In genomic region chr3:53750253-53751210, GRCh38 we compare ENCODE assay signal across 14 cellular contexts.
A peak's percentile ranks its signal among the peaks of the same experiment; 100 is the strongest.
DNase-seq lines count a peak whose midpoint lies in the region; ATAC-seq and TF ChIP-seq lines count a peak whose summit lies in the region.
"Had no signal": no experiment of that assay in that cellular context is flagged by ENCODE, and none has a peak within 500 bp of the region (broad histone marks: within the 10 kb centered on the region; RNA-seq: fewer than 3 reads in every experiment).

No MANE protein-coding gene starts in this region.

- H3K36me3 ChIP-seq in neuronal stem cell (replicated peaks in 1 of 2; ENCODE audit: control insufficient read depth in 2 of 2, insufficient read depth in 2 of 2, low read length in 2 of 2) (no peaks in the 10 kb centered on the region), mammary epithelial cell (ENCODE audit: insufficient read depth, low read length) (no peaks in the 10 kb centered on the region)

- H3K4me1 ChIP-seq in neuronal stem cell (ENCODE audit: control insufficient read depth in 2 of 2, insufficient read depth in 1 of 2, low read depth in 1 of 2, low read length in 2 of 2) (peaks cover 0 to 13% of the 10 kb centered on the region in 2 donors), mammary epithelial cell (ENCODE audit: insufficient read depth, low read length) (no peaks in the 10 kb centered on the region)

- H3K4me3 ChIP-seq in neuronal stem cell (ENCODE audit: low read length in 2 of 2) (no peak overlapping the region), mammary epithelial cell (replicated peaks in 1 of 3; ENCODE audit: insufficient read depth in 1 of 3, low read depth in 2 of 3, low read length in 3 of 3) (no peak overlapping the region)
- H3K4me3 ChIP-seq: cardiac muscle cell, upper lobe of left lung had no signal

- dilution Hi-C loops in mammary epithelial cell (cut with HindIII; ENCODE audit: low sequenced_read_pairs) = no loop called here

- H3K79me2 ChIP-seq in mammary epithelial cell (ENCODE audit: insufficient read depth, low read length) = no peaks in the 10 kb centered on the region

- H3K27ac Mint-ChIP-seq in activated CD4-positive, alpha-beta memory T cell treated with anti-CD3 and anti-CD28 coated beads for 36 hours = peak overlapping the region; percentile 36
- H3K27ac Mint-ChIP-seq: activated naive CD8-positive, alpha-beta T cell had no signal

- H3K9ac ChIP-seq in neuronal stem cell (ENCODE audit: low read depth, low read length, poor library complexity) (no peak overlapping the region), mammary epithelial cell (ENCODE audit: insufficient read depth, low read length) (no peak overlapping the region)

- in situ Hi-C loops in mammary epithelial cell (cut with MboI; ENCODE audit: low sequenced_read_pairs in 2 of 2) = no loop called here

- POLR2A ChIA-PET in GM10248 (lab: Yijun Ruan, JAX) = no interaction called here
- POLR2A ChIA-PET in activated CD4-positive, alpha-beta memory T cell treated with anti-CD3 and anti-CD28 coated beads for 36 hours (lab: Charles Lee) = interaction anchor here (0.8 kb wide), 1 partner anchor 17 kb away, joined by 3 read pairs; no protein-coding TSS in a partner anchor

- H3K9me3 ChIP-seq in neuronal stem cell (replicated peaks in 1 of 2; ENCODE audit: control insufficient read depth in 2 of 2, insufficient read depth in 1 of 2, low read depth in 1 of 2, low read length in 2 of 2) (no peaks in the 10 kb centered on the region), mammary epithelial cell (replicated peaks; ENCODE audit: insufficient read depth, low read length) (no peaks in the 10 kb centered on the region)
- H3K9me3 ChIP-seq: upper lobe of left lung had no signal

- no peak overlapping the region for H2AFZ ChIP-seq in neuronal stem cell (ENCODE audit: low read length)
- H2AFZ ChIP-seq in mammary epithelial cell (ENCODE audit: low read depth, low read length) = no peak overlapping the region

- H2BK120ac ChIP-seq in neuronal stem cell (ENCODE audit: low read depth, low read length) = no peak overlapping the region

- H2AK5ac ChIP-seq in neuronal stem cell (ENCODE audit: low read depth, low read length) = no peak overlapping the region

- peak overlapping the region; percentile 33 for H3K18ac ChIP-seq in neuronal stem cell (ENCODE audit: low read length)

- intact Hi-C loops in activated CD4-positive, alpha-beta memory T cell treated with anti-CD3 and anti-CD28 coated beads for 36 hours (cut with micrococcal nuclease) = loop anchor here (5.0 kb wide), 1 partner anchor 142 kb away; the partner anchor contains the start of gene SELENOK
- intact Hi-C loops in mammary epithelial cell (cut with micrococcal nuclease) = no loop called here

- TF ChIP-seq CTCF in GM10248 (IDR thresholded peaks at IDR 0.05; ENCODE audit: control extremely low read depth, extremely low read depth, low read depth, missing control alignments) (no peak), mammary epithelial cell (conservative IDR thresholded peaks at IDR 0.05 in 1 of 2, IDR thresholded peaks at IDR 0.05 in 1 of 2; ENCODE audit: extremely low read depth in 1 of 2, insufficient read depth in 1 of 2, low read depth in 1 of 2, low read length in 2 of 2) (no peak)

- H3K27me3 Mint-ChIP-seq in activated CD4-positive, alpha-beta memory T cell treated with anti-CD3 and anti-CD28 coated beads for 36 hours = peaks cover 8% of the 10 kb centered on the region

- no peak overlapping the region for H2BK12ac ChIP-seq in neuronal stem cell (ENCODE audit: low read length)

- BruUV-seq in mammary epithelial cell (replicated peaks; lab: Mats Ljungman, UMichigan) = no TSS peak

- H4K91ac ChIP-seq in neuronal stem cell (ENCODE audit: low read depth, low read length, poor library complexity) = no peak overlapping the region

- CTCF ChIA-PET in GM10248 (lab: Yijun Ruan, JAX) (interaction anchor here (0.7 to 3.2 kb wide), 2 partner anchors 9 to 40 kb away, joined by 3 to 9 read pairs; no protein-coding TSS in a partner anchor), mammary epithelial cell (lab: Charles Lee; ENCODE audit: low non-redundant PET) (no interaction called here)
- CTCF ChIA-PET in activated CD4-positive, alpha-beta memory T cell treated with anti-CD3 and anti-CD28 coated beads for 36 hours (lab: Charles Lee) = no interaction called here

- H3K79me1 ChIP-seq in neuronal stem cell (ENCODE audit: low read depth, low read length) = no peaks in the 10 kb centered on the region

- H3K23ac ChIP-seq in neuronal stem cell (ENCODE audit: low read depth, low read length, poor library complexity) = no peak overlapping the region

- whole genome bisulfite sequencing in neuronal stem cell (ENCODE audit: extremely low coverage in 2 of 2, insufficient read length in 2 of 2, insufficient replicate concordance in 1 of 2), 2 donors = no CpG with 5 or more reads among the region's 17 CpGs
- WGBS in mammary epithelial cell (ENCODE audit: low coverage, missing lambda C conversion rate) = 78% methylated on average over 14 of the region's 17 CpGs

- no peak overlapping the region for H3K4ac ChIP-seq in neuronal stem cell (ENCODE audit: low read length)

- H3K4me3 Mint-ChIP-seq in activated CD4-positive, alpha-beta memory T cell treated with anti-CD3 and anti-CD28 coated beads for 36 hours = no peak overlapping the region
- H3K4me3 Mint-ChIP-seq: activated naive CD8-positive, alpha-beta T cell had no signal

- H3K4me2 ChIP-seq in neuronal stem cell (ENCODE audit: insufficient read depth, low read length, poor library complexity, severe bottlenecking) (no peak overlapping the region), mammary epithelial cell (ENCODE audit: insufficient read depth, low read depth, low read length) (no peak overlapping the region)

- H2BK5ac ChIP-seq in neuronal stem cell (ENCODE audit: low read length) = no peak overlapping the region

- H2BK15ac ChIP-seq in neuronal stem cell (ENCODE audit: low read length) = no peak overlapping the region

- ATAC-seq in HG02973 (IDR thresholded peaks at IDR 0.05; ENCODE audit: unreplicated experiment) = no peak
- ATAC-seq: HCT116 had no signal

- peak; percentile 47 for DNase-seq in GM10248 (ENCODE audit: extremely low spot score)
- peak; percentile 27 for DNase-seq in GM19238 (ENCODE audit: insufficient read length, low spot score)
- DNase-seq in activated CD4-positive, alpha-beta memory T cell treated with anti-CD3 and anti-CD28 coated beads for 36 hours = peak; percentile 32
- DNase-seq in neuronal stem cell (ENCODE audit: low spot score) = no peak
- no peak for DNase-seq in HK-2 (ENCODE audit: unreplicated experiment)
- DNase-seq in mammary epithelial cell = no peak
- DNase-seq: C1 segment of cervical spinal cord, kidney, SIG-M5 had no signal

- no peak overlapping the region for H3K14ac ChIP-seq in neuronal stem cell (ENCODE audit: low read length)

- H3K27ac ChIP-seq in neuronal stem cell (replicated peaks; ENCODE audit: low read length) (no peak overlapping the region), mammary epithelial cell (ENCODE audit: insufficient read depth, low read depth, low read length) (no peak overlapping the region)
- H3K27ac ChIP-seq: cardiac muscle cell had no signal

- no peak overlapping the region for H4K8ac ChIP-seq in neuronal stem cell (ENCODE audit: low read depth, low read length)

- no peaks in the 10 kb centered on the region for H3K9me3 Mint-ChIP-seq in activated CD4-positive, alpha-beta memory T cell treated with anti-CD3 and anti-CD28 coated beads for 36 hours

- H3K27me3 ChIP-seq in neuronal stem cell (ENCODE audit: control insufficient read depth in 3 of 3, insufficient read depth in 3 of 3, low read depth in 1 of 3, low read length in 3 of 3) (no peaks in the 10 kb centered on the region), mammary epithelial cell (ENCODE audit: insufficient read depth, low read length) (no peaks in the 10 kb centered on the region)
- H3K27me3 ChIP-seq: cardiac muscle cell, upper lobe of left lung had no signal

- peaks cover 36% of the 10 kb centered on the region for H3K4me1 Mint-ChIP-seq in activated CD4-positive, alpha-beta memory T cell treated with anti-CD3 and anti-CD28 coated beads for 36 hours (ENCODE audit: low read depth)

- no peaks in the 10 kb centered on the region for H3K36me3 Mint-ChIP-seq in activated CD4-positive, alpha-beta memory T cell treated with anti-CD3 and anti-CD28 coated beads for 36 hours
- H3K36me3 Mint-ChIP-seq: activated naive CD8-positive, alpha-beta T cell had no signal

- H4K20me1 ChIP-seq in mammary epithelial cell (ENCODE audit: insufficient read depth, low read length) = no peaks in the 10 kb centered on the region

Comparison
In these comparisons a context has a peak if more than half of its experiments do, and no peak if none do; other contexts are left out.
1. DNase-seq: peak in GM10248 (single experiment), GM19238 (single experiment) and activated CD4-positive, alpha-beta memory T cell treated with anti-CD3 and anti-CD28 coated beads for 36 hours (single experiment); none in neuronal stem cell (single experiment), HK-2 (single experiment) and mammary epithelial cell (single experiment).